15 cellular contexts compared by ENCODE assay signal in the genomic region with DNA sequence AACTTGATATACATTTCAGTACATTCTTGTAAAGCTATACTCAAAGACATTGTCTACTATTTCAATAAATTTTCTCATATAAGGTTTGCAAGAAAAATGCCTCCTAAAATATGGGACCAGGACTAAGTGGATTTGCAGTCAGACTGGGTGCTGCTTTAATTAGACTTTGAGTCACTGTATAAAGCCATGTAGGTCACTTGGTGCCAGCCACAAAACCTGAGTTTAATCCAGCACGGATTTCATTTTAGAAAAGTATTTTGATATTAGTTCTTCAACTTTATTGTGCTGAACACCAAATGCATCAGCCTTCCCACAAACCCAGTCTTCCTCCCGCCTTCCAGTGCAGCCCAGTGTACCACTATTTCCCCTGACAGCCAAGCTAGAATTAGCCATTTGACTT. TPM values are rescaled to one million over a fixed set of nuclear protein-coding genes. Genes with fewer than 3 reads are reported as not detected.
A peak's percentile ranks its signal among the peaks of the same experiment; 100 is the strongest.
DNase-seq lines count a peak whose midpoint lies in the region; ATAC-seq and TF ChIP-seq lines count a peak whose summit lies in the region.
"Had no signal": no experiment of that assay in that cellular context is flagged by ENCODE, and none has a peak within 500 bp of the region (broad histone marks: within the 10 kb centered on the region; RNA-seq: fewer than 3 reads in every experiment).

No MANE protein-coding gene starts in this region.

- in situ Hi-C loops in Caki2 (cut with HindIII; ENCODE audit: low pct_unique_long_range_greater_than_20kb, low sequenced_read_pairs): no loop called here

- 91% methylated on average over 2 of the region's 2 CpGs for WGBS in esophagus muscularis mucosa
- no CpG with 5 or more reads among the region's 2 CpGs for WGBS in trophoblast cell (ENCODE audit: extremely low coverage, insufficient coverage, insufficient read length)

- H3K9me3 Mint-ChIP-seq in stimulated activated naive CD8-positive, alpha-beta T cell treated with anti-CD3 and anti-CD28 coated beads, Interleukin-15, amount 100 ng/mL, for 72 hours: peaks cover 10 to 11% of the 10 kb centered on the region in 2 donors
- H3K9me3 Mint-ChIP-seq: CD8-positive, alpha-beta memory T cell had no signal

- H3K9me3 ChIP-seq in PC-3 (ENCODE audit: low read length) (no peaks in the 10 kb centered on the region), esophagus muscularis mucosa (no peaks in the 10 kb centered on the region), trophoblast cell (ENCODE audit: insufficient read depth, low read depth, low read length) (no peaks in the 10 kb centered on the region)

- H4K91ac ChIP-seq in trophoblast cell (ENCODE audit: low read depth, low read length): no peak overlapping the region

- H3K9ac ChIP-seq in PC-3 (ENCODE audit: low read length): peak overlapping the region; percentile 80
- no peak overlapping the region for H3K9ac ChIP-seq in trophoblast cell (ENCODE audit: low read length)

- no peak for TF ChIP-seq EP300 in esophagus muscularis mucosa (IDR thresholded peaks at IDR 0.05)

- H3K4me2 ChIP-seq in PC-3 (ENCODE audit: low read length) (peak overlapping the region; percentile 80), trophoblast cell (ENCODE audit: low read length) (no peak overlapping the region)

- no peak for TF ChIP-seq POLR2A in esophagus muscularis mucosa (IDR thresholded peaks at IDR 0.05; ENCODE audit: low read depth)

- H3K23ac ChIP-seq in trophoblast cell (ENCODE audit: low read length): no peak overlapping the region

- CTCF ChIA-PET in PC-3 (lab: Charles Lee): no interaction called here

- DNase-seq in Caki2 (ENCODE audit: low read depth) (peak; percentile 18), PC-3 (peak; percentile 37), esophagus muscularis mucosa (ENCODE audit: extremely low spot score) (peak; percentile 77), trophoblast cell (no peak), GM10266 (ENCODE audit: extremely low spot score) (no peak), dorsolateral prefrontal cortex (no peak), NCI-H2196 treated with DMSO at 0.1 percent for 48 hours (lab: John Stamatoyannopoulos, UW; ENCODE audit: unreplicated experiment) (no peak)
- DNase-seq in stimulated activated naive CD8-positive, alpha-beta T cell treated with anti-CD3 and anti-CD28 coated beads, Interleukin-15, amount 100 ng/mL, for 72 hours: no peak
- DNase-seq: CD8-positive, alpha-beta memory T cell; DMS 273 treated with DMSO at 0.1 percent for 48 hours; NCI-H1436 treated with DMSO at 0.1 percent for 48 hours; NCI-H345; NCI-H526 treated with DMSO at 0.1 percent for 48 hours had no signal

- no peak overlapping the region for H3K4ac ChIP-seq in trophoblast cell (ENCODE audit: low read depth, low read length)

- POLR2A ChIA-PET in PC-3 (lab: Charles Lee; ENCODE audit: unreplicated experiment): no interaction called here

- no peak overlapping the region for H2BK5ac ChIP-seq in trophoblast cell (ENCODE audit: low read depth, low read length, poor library complexity)

- H3K9me2 ChIP-seq in PC-3 (replicated peaks; ENCODE audit: low read length): no peaks in the 10 kb centered on the region

- no peak overlapping the region for H4K8ac ChIP-seq in trophoblast cell (ENCODE audit: low read depth, low read length)

- H2BK120ac ChIP-seq in trophoblast cell (ENCODE audit: insufficient read depth, low read length, poor library complexity): peak overlapping the region; percentile 75

- H2AFZ ChIP-seq in PC-3 (ENCODE audit: low read length) (no peak overlapping the region), trophoblast cell (ENCODE audit: insufficient read depth, low read length, poor library complexity) (no peak overlapping the region)

- H4K12ac ChIP-seq in trophoblast cell (ENCODE audit: low read depth, low read length): no peak overlapping the region

- H2AK5ac ChIP-seq in trophoblast cell (ENCODE audit: low read length): no peak overlapping the region

- H3K4me3 ChIP-seq in PC-3 (ENCODE audit: low read length) (no peak overlapping the region), esophagus muscularis mucosa (no peak overlapping the region), trophoblast cell (ENCODE audit: low read depth, low read length) (no peak overlapping the region), dorsolateral prefrontal cortex (no peak overlapping the region)
- H3K4me3 ChIP-seq: SK-N-MC had no signal

- intact Hi-C loops in PC-3 (cut with micrococcal nuclease) (loop anchor here (1.0 kb wide), 1 partner anchor 255 kb away; no protein-coding TSS in a partner anchor), esophagus muscularis mucosa (cut with DNase I) (no loop called here), dorsolateral prefrontal cortex (cut with DNase I) (no loop called here)

- H4K20me1 ChIP-seq in PC-3 (ENCODE audit: low read length): no peaks in the 10 kb centered on the region

- H2BK12ac ChIP-seq in trophoblast cell (ENCODE audit: low read length): no peak overlapping the region

- H3K4me3 Mint-ChIP-seq in stimulated activated naive CD8-positive, alpha-beta T cell treated with anti-CD3 and anti-CD28 coated beads, Interleukin-15, amount 100 ng/mL, for 72 hours: no peak overlapping the region
- H3K4me3 Mint-ChIP-seq: CD8-positive, alpha-beta memory T cell had no signal

- no TSS peak for BruUV-seq in PC-3 (replicated peaks; lab: Mats Ljungman, UMichigan)

- peaks cover 5% of the 10 kb centered on the region for H3K4me1 Mint-ChIP-seq in stimulated activated naive CD8-positive, alpha-beta T cell treated with anti-CD3 and anti-CD28 coated beads, Interleukin-15, amount 100 ng/mL, for 72 hours
- H3K4me1 Mint-ChIP-seq: CD8-positive, alpha-beta memory T cell had no signal

- TF ChIP-seq CTCF in PC-3 (conservative IDR thresholded peaks at IDR 0.05; ENCODE audit: low read depth, low read length) (no peak), esophagus muscularis mucosa (IDR thresholded peaks at IDR 0.05) (no peak), GM10266 (IDR thresholded peaks at IDR 0.05; ENCODE audit: control insufficient read depth, insufficient read depth, low read depth, missing control alignments) (no peak), dorsolateral prefrontal cortex (IDR thresholded peaks at IDR 0.05 in 54 of 56, conservative IDR thresholded peaks at IDR 0.05 in 2 of 56; ENCODE audit: low read depth in 1 of 56, partially characterized antibody in 56 of 56) (no peak)

- peak overlapping the region; percentile 97 for H3K27ac ChIP-seq in PC-3 (ENCODE audit: low read length)
- H3K27ac ChIP-seq in esophagus muscularis mucosa (replicated peaks in 1 of 4): no peak overlapping the region
- peak overlapping the region; percentile 40 for H3K27ac ChIP-seq in trophoblast cell (ENCODE audit: low read depth, low read length)
- no peak overlapping the region for H3K27ac ChIP-seq in dorsolateral prefrontal cortex
- H3K27ac ChIP-seq: SK-N-MC had no signal

- no peak overlapping the region for H3K14ac ChIP-seq in trophoblast cell (ENCODE audit: low read length)

- peaks cover 15% of the 10 kb centered on the region for H3K27me3 Mint-ChIP-seq in stimulated activated naive CD8-positive, alpha-beta T cell treated with anti-CD3 and anti-CD28 coated beads, Interleukin-15, amount 100 ng/mL, for 72 hours

- H3K27me3 ChIP-seq in PC-3 (ENCODE audit: low read length) (no peaks in the 10 kb centered on the region), esophagus muscularis mucosa (no peaks in the 10 kb centered on the region), trophoblast cell (ENCODE audit: insufficient read depth, low read length) (no peaks in the 10 kb centered on the region), dorsolateral prefrontal cortex (peaks cover 0 to 3% (median 0%) of the 10 kb centered on the region in 45 donors)

- no peak overlapping the region for H3K18ac ChIP-seq in trophoblast cell (ENCODE audit: low read length)

- H3K79me1 ChIP-seq in trophoblast cell (ENCODE audit: low read length): peaks cover 6% of the 10 kb centered on the region

- H3F3A ChIP-seq in PC-3 (ENCODE audit: low read length, unreplicated experiment): peaks cover 22% of the 10 kb centered on the region

- no peak for ATAC-seq in PC-3
- ATAC-seq in stimulated activated naive CD8-positive, alpha-beta T cell treated with anti-CD3 and anti-CD28 coated beads, Interleukin-15, amount 100 ng/mL, for 72 hours: no peak
- ATAC-seq: HCT116 had no signal

- no peaks in the 10 kb centered on the region for H3K36me3 ChIP-seq in PC-3 (ENCODE audit: low read depth, low read length)
- H3K36me3 ChIP-seq in esophagus muscularis mucosa: no peaks in the 10 kb centered on the region
- no peaks in the 10 kb centered on the region for H3K36me3 ChIP-seq in trophoblast cell (ENCODE audit: control insufficient read depth in 1 of 2, insufficient read depth in 2 of 2, low read length in 2 of 2)

- no peak overlapping the region for H3K27ac Mint-ChIP-seq in stimulated activated naive CD8-positive, alpha-beta T cell treated with anti-CD3 and anti-CD28 coated beads, Interleukin-15, amount 100 ng/mL, for 72 hours
- H3K27ac Mint-ChIP-seq: CD8-positive, alpha-beta memory T cell had no signal

- peaks cover 66% of the 10 kb centered on the region for H3K4me1 ChIP-seq in PC-3 (ENCODE audit: insufficient read depth, low read length)
- peaks cover 0 to 10% (median 2%) of the 10 kb centered on the region in 4 donors for H3K4me1 ChIP-seq in esophagus muscularis mucosa
- H3K4me1 ChIP-seq in trophoblast cell (ENCODE audit: control insufficient read depth in 1 of 2, insufficient read depth in 2 of 2, low read length in 2 of 2): peaks cover 7 to 11% of the 10 kb centered on the region in 2 experiments

- H3K79me2 ChIP-seq in PC-3 (ENCODE audit: low read length): no peaks in the 10 kb centered on the region
- no peaks in the 10 kb centered on the region for H3K79me2 ChIP-seq in trophoblast cell (ENCODE audit: control insufficient read depth, insufficient read depth, low read length, poor library complexity)

RNA-seq across cellular contexts. Expression of a gene that starts 9.9 kb away (rescaled TPM):
- 6.2 and 6.4 TPM in 2 replicates for total RNA-seq in Caki2 (2014; rRNA removed; shearing (Covaris generic); ENCODE audit: low replicate concordance)
- total RNA-seq in PC-3 (2014; rRNA removed): 2.5 and 3.1 TPM in 2 replicates
- total RNA-seq in esophagus muscularis mucosa: 10 to 100 TPM; 40.4 to 77.2 (median 57.5) TPM
- polyA plus RNA-seq in trophoblast cell (2013): 15.5 and 16.5 TPM in 2 replicates
- total RNA-seq in dorsolateral prefrontal cortex: 10 to 100 TPM in 1 of 120 experiments, 1 to 10 TPM in 119; 1.7 to 12.5 (median 4.5) TPM
- total RNA-seq: CD8-positive, alpha-beta memory T cell had no signal

Comparison
In these comparisons a context has a peak if more than half of its experiments do, and no peak if none do; other contexts are left out.
1. DNase-seq: peak in Caki2 (single experiment), PC-3 (single experiment) and esophagus muscularis mucosa (single experiment); none in trophoblast cell (0 of 2), GM10266 (single experiment), stimulated activated naive CD8-positive, alpha-beta T cell treated with anti-CD3 and anti-CD28 coated beads, Interleukin-15, amount 100 ng/mL, for 72 hours (0 of 2), dorsolateral prefrontal cortex (0 of 10) and NCI-H2196 treated with DMSO at 0.1 percent for 48 hours (single experiment).
2. H3K27ac ChIP-seq: peak in PC-3 (single experiment) and trophoblast cell (single experiment); none in esophagus muscularis mucosa (0 of 4) and dorsolateral prefrontal cortex (0 of 59).